Comparison of ENCODE assay signal across 1 cellular context in genomic region chr11:123707606-123708205, GRCh38.
TF ChIP-seq lines count a peak whose summit lies in the region.

No MANE protein-coding gene starts in this region.

TF ChIP-seq in Ishikawa, 13 proteins besides CTCF, POLR2A, EP300 and RAD21 (continued from another document):
- no peak for TF ChIP-seq USF1 (IDR thresholded peaks at IDR 0.05)
- TF ChIP-seq EGR1 (IDR thresholded peaks at IDR 0.05) = no peak
- no peak for TF ChIP-seq CEBPB (IDR thresholded peaks at IDR 0.05)
